ENCODE assay signal across 13 cellular contexts in genomic region chr5:74130141-74130897, GRCh38.
DNase-seq lines count a peak whose midpoint lies in the region; TF ChIP-seq lines count a peak whose summit lies in the region.
"Had no signal": no experiment of that assay in that cellular context is flagged by ENCODE, and none has a peak within 500 bp of the region (broad histone marks: within the 10 kb centered on the region; RNA-seq: fewer than 3 reads in every experiment).

No MANE protein-coding gene starts in this region.

- no peak overlapping the region for H3K9ac ChIP-seq in endocrine pancreas (ENCODE audit: control insufficient read depth, insufficient read depth, low read length)

- H3K9me3 ChIP-seq in endocrine pancreas (ENCODE audit: control insufficient read depth, low read length) (no peaks in the 10 kb centered on the region), stomach (no peaks in the 10 kb centered on the region)
- H3K9me3 ChIP-seq: Caco-2 had no signal

- peak; percentile 100 for DNase-seq in COR-L47 (lab: John Stamatoyannopoulos, UW)
- DNase-seq in NCI-H1436 treated with DMSO at 0.1 percent for 48 hours (lab: John Stamatoyannopoulos, UW): peak; percentile 71
- peak; percentile 92 for DNase-seq in NCI-H345 (lab: John Stamatoyannopoulos, UW)
- DNase-seq in stomach: no peak
- no peak for DNase-seq in T-helper 1 cell
- no peak for DNase-seq in activated naive CD4-positive, alpha-beta T cell treated with anti-CD3 and anti-CD28 coated beads, Interleukin-2, amount 50 U/mL, for 16 hours
- DNase-seq in stimulated activated CD4-positive, alpha-beta T cell treated with anti-CD3 and anti-CD28 coated beads, Interleukin-2, amount 100 ng/mL, for 48 hours: no peak
- DNase-seq: activated T-cell treated with anti-CD3 and anti-CD28 coated beads, Interleukin-2, amount 50 U/mL, for 48 hours; Caco-2; effector CD8-positive, alpha-beta T cell; Karpas-422; NCI-H510A had no signal

- no peak for TF ChIP-seq EP300 in stomach (IDR thresholded peaks at IDR 0.05)

- 81 to 89% (median 86%) methylated on average over 16 of the region's 16 CpGs for WGBS in stomach, 5 donors

- no peaks in the 10 kb centered on the region for H3K36me3 ChIP-seq in endocrine pancreas (ENCODE audit: control insufficient read depth, insufficient read depth, low read length)
- H3K36me3 ChIP-seq in stomach: no peaks in the 10 kb centered on the region

- TF ChIP-seq CTCF in stomach (IDR thresholded peaks at IDR 0.05): no peak

- H3K27ac ChIP-seq in stomach: no peak overlapping the region

- no peak for TF ChIP-seq POLR2A in stomach (IDR thresholded peaks at IDR 0.05)

- intact Hi-C loops in stomach (cut with DNase I; ENCODE audit: low total_unique reads): no loop called here

- no peaks in the 10 kb centered on the region for H3K27me3 ChIP-seq in endocrine pancreas (ENCODE audit: control insufficient read depth, insufficient read depth, low read length)
- H3K27me3 ChIP-seq in stomach: no peaks in the 10 kb centered on the region

- H3K4me3 ChIP-seq in endocrine pancreas (ENCODE audit: control insufficient read depth, insufficient read depth, low read length) (peak overlapping the region; percentile 9), stomach (no peak overlapping the region)

- H3K4me1 ChIP-seq in endocrine pancreas (ENCODE audit: control insufficient read depth, insufficient read depth, low read length): peaks cover 6% of the 10 kb centered on the region
- peaks cover 0 to 7% (median 0%) of the 10 kb centered on the region in 4 donors for H3K4me1 ChIP-seq in stomach

Comparison
In these comparisons a context has a peak if more than half of its experiments do, and no peak if none do; other contexts are left out.
1. DNase-seq: peak in COR-L47 (single experiment), NCI-H1436 treated with DMSO at 0.1 percent for 48 hours (single experiment) and NCI-H345 (single experiment); none in stomach (single experiment), T-helper 1 cell (0 of 5), activated naive CD4-positive, alpha-beta T cell treated with anti-CD3 and anti-CD28 coated beads, Interleukin-2, amount 50 U/mL, for 16 hours (single experiment) and stimulated activated CD4-positive, alpha-beta T cell treated with anti-CD3 and anti-CD28 coated beads, Interleukin-2, amount 100 ng/mL, for 48 hours (0 of 2).